Comparison of ENCODE assay signal across 17 cellular contexts in the genomic region with DNA sequence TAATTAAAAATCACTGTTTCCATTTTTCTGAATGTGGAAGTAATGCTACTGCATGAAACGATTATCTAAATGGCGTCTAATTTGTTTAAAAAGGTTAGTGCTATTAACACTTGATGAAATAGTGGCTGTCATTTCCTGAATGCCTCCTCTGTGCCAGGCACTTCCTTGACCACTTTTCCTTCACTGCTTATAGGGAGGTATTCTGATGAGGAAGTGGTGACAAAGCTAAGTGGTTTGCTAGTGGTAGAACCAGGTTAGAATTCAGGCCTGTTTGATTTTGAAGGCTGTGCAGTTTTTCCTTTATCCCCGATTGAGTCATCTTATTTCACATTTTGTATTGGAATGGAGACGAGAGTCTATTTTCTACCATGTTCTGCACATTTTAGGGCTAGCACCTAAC.
A peak's percentile ranks its signal among the peaks of the same experiment; 100 is the strongest.
DNase-seq lines count a peak whose midpoint lies in the region; ATAC-seq and TF ChIP-seq lines count a peak whose summit lies in the region.
"Had no signal": no experiment of that assay in that cellular context is flagged by ENCODE, and none has a peak within 500 bp of the region (broad histone marks: within the 10 kb centered on the region; RNA-seq: fewer than 3 reads in every experiment).

No MANE protein-coding gene starts in this region.

- no peak overlapping the region for H4K8ac ChIP-seq in H9 (replicated peaks; ENCODE audit: insufficient read length, low read depth, low read length)

- no peak overlapping the region for H2AK5ac ChIP-seq in H9 (ENCODE audit: insufficient read length, low read length)

- no peak overlapping the region for H2BK15ac ChIP-seq in H9 (ENCODE audit: low read depth, low read length)

- H3K27me3 Mint-ChIP-seq in H9 (ENCODE audit: low read depth): no peaks in the 10 kb centered on the region
- no peaks in the 10 kb centered on the region for H3K27me3 Mint-ChIP-seq in WTC11 (ENCODE audit: low read depth)
- H3K27me3 Mint-ChIP-seq in naive thymus-derived CD4-positive, alpha-beta T cell: no peaks in the 10 kb centered on the region
- H3K27me3 Mint-ChIP-seq: CD4-positive, alpha-beta memory T cell had no signal

- no peak for TF ChIP-seq POLR2A in Peyer's patch (IDR thresholded peaks at IDR 0.05)

- H2BK12ac ChIP-seq in H9 (ENCODE audit: insufficient read length, low read depth, low read length): no peak overlapping the region

- H3K27ac Mint-ChIP-seq in H9 (peak overlapping the region in 2 of 3 experiments; percentile 89 to 94; a peak in 2 of 7 replicates), WTC11 (peak overlapping the region; percentile 60)
- H3K27ac Mint-ChIP-seq in naive thymus-derived CD4-positive, alpha-beta T cell: no peak overlapping the region
- H3K27ac Mint-ChIP-seq: CD4-positive, alpha-beta memory T cell had no signal

- DNase-seq in H9 (no peak), WTC11 (ENCODE audit: low spot score) (no peak), lung (ENCODE audit: low spot score) (no peak), Peyer's patch (no peak)
- DNase-seq in Jurkat, Clone E6-1 (ENCODE audit: low read depth, low spot score): peak; percentile 18
- DNase-seq in naive thymus-derived CD4-positive, alpha-beta T cell: no peak
- DNase-seq: BE2C; Calu3; CD4-positive, alpha-beta memory T cell; HCEC 1CT; NCI-H1417 treated with DMSO at 0.1 percent for 48 hours; NCI-H2029; NCI-H510A treated with DMSO at 0.1 percent for 48 hours; SIG-M5; T-helper 2 cell had no signal

- H2BK5ac ChIP-seq in H9 (ENCODE audit: insufficient read length, low read length): no peak overlapping the region

- peaks cover 24 to 28% of the 10 kb centered on the region in 2 experiments for H3K4me1 Mint-ChIP-seq in H9
- H3K4me1 Mint-ChIP-seq in WTC11: peaks cover 28% of the 10 kb centered on the region
- peaks cover 0 to 3% (median 0%) of the 10 kb centered on the region in 7 donors for H3K4me1 Mint-ChIP-seq in naive thymus-derived CD4-positive, alpha-beta T cell
- H3K4me1 Mint-ChIP-seq: CD4-positive, alpha-beta memory T cell had no signal

- no peak overlapping the region for H2AFZ ChIP-seq in H9 (ENCODE audit: low read length)

- TF ChIP-seq CTCF in H9 (conservative IDR thresholded peaks at IDR 0.05): no peak
- no peak for TF ChIP-seq CTCF in WTC11 (IDR thresholded peaks at IDR 0.05)
- TF ChIP-seq CTCF in lung (IDR thresholded peaks at IDR 0.05; ENCODE audit: control extremely low read depth, extremely low read depth): no peak
- no peak for TF ChIP-seq CTCF in Peyer's patch (IDR thresholded peaks at IDR 0.05)

- no peaks in the 10 kb centered on the region for H3K23me2 ChIP-seq in H9 (ENCODE audit: insufficient read length, low read depth, low read length, poor library complexity, severe bottlenecking)

- H3K14ac ChIP-seq in H9 (ENCODE audit: insufficient read depth, low read length): no peak overlapping the region

- H4K20me1 ChIP-seq in H9 (ENCODE audit: control insufficient read depth, insufficient read depth, insufficient read length): no peaks in the 10 kb centered on the region

- H3K23ac ChIP-seq in H9 (ENCODE audit: insufficient read length, low read depth, low read length): no peak overlapping the region

- H3K9ac ChIP-seq in H9 (ENCODE audit: extremely low read depth, insufficient read length, low read length): no peak overlapping the region

- intact Hi-C loops in naive thymus-derived CD4-positive, alpha-beta T cell (cut with micrococcal nuclease): no loop called here

- H3K27me3 ChIP-seq in H9 (ENCODE audit: insufficient read depth, low read length): no peaks in the 10 kb centered on the region
- no peaks in the 10 kb centered on the region for H3K27me3 ChIP-seq in lung (ENCODE audit: control insufficient read depth, insufficient read depth)
- H3K27me3 ChIP-seq in Peyer's patch: no peaks in the 10 kb centered on the region
- no peaks in the 10 kb centered on the region for H3K27me3 ChIP-seq in naive thymus-derived CD4-positive, alpha-beta T cell (ENCODE audit: control insufficient read depth in 2 of 2, insufficient read depth in 2 of 2, low read length in 2 of 2)
- H3K27me3 ChIP-seq: BE2C had no signal

- H3K9me3 ChIP-seq in H9 (ENCODE audit: control insufficient read depth, low read depth, low read length): peaks cover 8% of the 10 kb centered on the region
- H3K9me3 ChIP-seq in lung (ENCODE audit: control insufficient read depth in 2 of 2, insufficient read depth in 1 of 2, low read length in 1 of 2): peaks cover 0 to 6% of the 10 kb centered on the region in 2 donors
- no peaks in the 10 kb centered on the region for H3K9me3 ChIP-seq in Peyer's patch
- H3K9me3 ChIP-seq in naive thymus-derived CD4-positive, alpha-beta T cell (ENCODE audit: control insufficient read depth in 2 of 3, low read length in 3 of 3): no peaks in the 10 kb centered on the region

- H2BK20ac ChIP-seq in H9 (ENCODE audit: low read depth, low read length, poor library complexity, severe bottlenecking): no peak overlapping the region

- CTCF ChIA-PET in WTC11 (lab: Charles Lee): interaction anchor here (0.9 to 2.3 kb wide), 5 partner anchors 40 to 824 kb away, joined by 3 to 10 read pairs (median 3); no protein-coding TSS in a partner anchor
- CTCF ChIA-PET in naive thymus-derived CD4-positive, alpha-beta T cell (lab: Charles Lee): no interaction called here

- no peak overlapping the region for H4K5ac ChIP-seq in H9 (ENCODE audit: insufficient read length, low read depth, low read length)

- no peak overlapping the region for H3K4me3 Mint-ChIP-seq in H9
- H3K4me3 Mint-ChIP-seq in WTC11: no peak overlapping the region
- no peak overlapping the region for H3K4me3 Mint-ChIP-seq in naive thymus-derived CD4-positive, alpha-beta T cell
- H3K4me3 Mint-ChIP-seq: CD4-positive, alpha-beta memory T cell had no signal

- no CpG with 5 or more reads among the region's 4 CpGs for WGBS in H9 (ENCODE audit: extremely low coverage, insufficient read length, low lambda C conversion rate)
- WGBS in lung, 2 donors: 60 to 67% methylated on average over 4 of the region's 4 CpGs

- H3K18ac ChIP-seq in H9 (ENCODE audit: insufficient read length, low read depth, low read length): no peak overlapping the region

- no peak overlapping the region for H3K4ac ChIP-seq in H9 (ENCODE audit: low read depth, low read length)

- H3K27ac ChIP-seq in H9 (ENCODE audit: insufficient read length, low read depth, low read length) (no peak overlapping the region), lung (ENCODE audit: low read depth in 1 of 2, low read length in 1 of 2) (no peak overlapping the region), Peyer's patch (no peak overlapping the region)
- no peak overlapping the region for H3K27ac ChIP-seq in naive thymus-derived CD4-positive, alpha-beta T cell (ENCODE audit: low read depth, low read length)

- peaks cover 16 to 20% of the 10 kb centered on the region in 2 experiments for H3K9me3 Mint-ChIP-seq in H9
- H3K9me3 Mint-ChIP-seq in WTC11: peaks cover 27% of the 10 kb centered on the region
- H3K9me3 Mint-ChIP-seq in naive thymus-derived CD4-positive, alpha-beta T cell: peaks cover 0 to 4% (median 0%) of the 10 kb centered on the region in 11 donors

- H3K79me1 ChIP-seq in H9 (ENCODE audit: insufficient read depth, low read depth, low read length, poor library complexity, severe bottlenecking): no peaks in the 10 kb centered on the region

- H3K4me2 ChIP-seq in H9 (ENCODE audit: insufficient read depth, insufficient read length, low read length): no peak overlapping the region

- POLR2A ChIA-PET in WTC11 (lab: Charles Lee): interaction anchor here (1.0 kb wide), 1 partner anchor 24 kb away, joined by 3 read pairs; no protein-coding TSS in a partner anchor
- POLR2A ChIA-PET in naive thymus-derived CD4-positive, alpha-beta T cell (lab: Charles Lee): no interaction called here

- no peak overlapping the region for H4K91ac ChIP-seq in H9 (ENCODE audit: insufficient read length, low read depth, low read length)

- no peaks in the 10 kb centered on the region for H3K79me2 ChIP-seq in H9 (ENCODE audit: insufficient read depth, low read length)

- H3K4me1 ChIP-seq in H9 (ENCODE audit: insufficient read depth, low read length) (peaks cover 10% of the 10 kb centered on the region), lung (ENCODE audit: control insufficient read depth in 2 of 2, insufficient read depth in 2 of 2, low read length in 2 of 2) (no peaks in the 10 kb centered on the region), Peyer's patch (no peaks in the 10 kb centered on the region)
- H3K4me1 ChIP-seq in naive thymus-derived CD4-positive, alpha-beta T cell (ENCODE audit: control insufficient read depth in 2 of 2, insufficient read depth in 2 of 2, low read length in 2 of 2): no peaks in the 10 kb centered on the region

- H3K36me3 ChIP-seq in lung (ENCODE audit: control insufficient read depth in 2 of 2, insufficient read depth in 2 of 2, low read length in 2 of 2): peaks cover 6 to 17% of the 10 kb centered on the region in 2 donors
- H3K36me3 ChIP-seq in Peyer's patch: peaks cover 0 to 1% (median 0%) of the 10 kb centered on the region in 3 donors
- peaks cover 0 to 20% (median 0%) of the 10 kb centered on the region in 3 experiments for H3K36me3 ChIP-seq in naive thymus-derived CD4-positive, alpha-beta T cell (ENCODE audit: control insufficient read depth in 2 of 3, insufficient read depth in 3 of 3, low read length in 3 of 3)

- no peak overlapping the region for H2BK120ac ChIP-seq in H9 (ENCODE audit: low read depth, low read length, poor library complexity, severe bottlenecking)

- no peak overlapping the region for H3K4me3 ChIP-seq in Jurkat, Clone E6-1 (ENCODE audit: low read length)
- H3K4me3 ChIP-seq in lung (no peak overlapping the region), Peyer's patch (no peak overlapping the region)
- no peak overlapping the region for H3K4me3 ChIP-seq in naive thymus-derived CD4-positive, alpha-beta T cell (ENCODE audit: low read length)

- H3K56ac ChIP-seq in H9 (ENCODE audit: insufficient read length, low read depth, low read length): no peak overlapping the region

- H3T11ph ChIP-seq in H9 (ENCODE audit: low read length): no peak overlapping the region

- H3K36me3 Mint-ChIP-seq in H9 (ENCODE audit: insufficient read depth in 1 of 3, low read depth in 3 of 3) (peaks cover 33 to 50% (median 47%) of the 10 kb centered on the region in 3 experiments), WTC11 (peaks cover 46% of the 10 kb centered on the region)
- H3K36me3 Mint-ChIP-seq in naive thymus-derived CD4-positive, alpha-beta T cell: peaks cover 5 to 72% (median 49%) of the 10 kb centered on the region in 5 donors

- ATAC-seq in WTC11: no peak
- ATAC-seq in lung (ENCODE audit: insufficient read depth, low FRiP score): peak; percentile 61
- no peak for ATAC-seq in HG03108 (IDR thresholded peaks at IDR 0.05; ENCODE audit: unreplicated experiment)
- no peak for ATAC-seq in HG03025 (IDR thresholded peaks at IDR 0.05; ENCODE audit: low FRiP score, unreplicated experiment)
- ATAC-seq in naive thymus-derived CD4-positive, alpha-beta T cell: no peak

Comparison
In these comparisons a context has a peak if more than half of its experiments do, and no peak if none do; other contexts are left out.
1. H3K27ac Mint-ChIP-seq: peak in H9 (2 of 3) and WTC11 (single experiment); none in naive thymus-derived CD4-positive, alpha-beta T cell (0 of 9).